Comparison of ENCODE assay signal across 20 cellular contexts in the genomic region with DNA sequence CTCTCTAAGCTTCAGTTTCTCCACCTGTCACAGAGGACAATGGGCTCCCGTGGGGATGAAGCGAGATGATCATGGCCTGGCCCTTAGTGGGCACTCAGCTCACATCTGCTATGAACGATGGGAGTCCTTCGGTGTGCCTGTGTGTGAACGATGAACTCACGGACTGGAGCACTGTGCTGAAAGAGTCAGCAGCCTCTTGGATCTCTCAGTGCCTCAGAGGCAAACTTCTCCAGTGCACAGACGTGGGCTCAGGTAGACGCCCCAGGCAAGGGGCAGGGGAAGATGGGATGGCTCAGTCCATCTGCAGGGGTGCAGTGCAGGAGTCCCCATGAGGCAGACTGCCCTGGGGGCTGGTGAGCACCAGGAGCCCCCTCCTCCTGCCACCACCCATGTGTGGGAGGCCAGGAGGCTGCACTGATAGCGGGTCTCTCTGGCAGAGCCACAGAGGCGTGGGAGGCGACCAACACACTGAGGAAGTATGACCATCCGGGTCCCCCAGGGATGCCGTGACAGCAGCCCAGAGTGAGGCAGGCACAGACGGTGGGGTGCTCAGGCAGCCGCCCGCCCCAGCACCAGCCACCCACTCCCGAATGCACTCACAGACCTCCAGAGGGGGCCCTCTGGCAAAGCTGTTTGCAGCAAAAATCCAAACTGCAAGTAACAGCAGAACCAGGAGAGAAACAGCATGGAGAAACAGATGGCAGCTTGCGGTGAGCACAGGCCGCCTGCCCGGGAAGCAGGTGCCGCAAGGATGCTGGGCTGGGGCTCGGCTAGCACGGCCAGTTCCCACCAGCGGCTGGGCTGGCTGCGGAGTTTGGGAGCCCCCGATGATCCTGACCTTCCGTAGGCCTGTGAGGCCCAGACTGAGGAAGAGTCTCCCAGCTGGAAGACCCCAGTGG.
DNase-seq lines count a peak whose midpoint lies in the region; ATAC-seq and TF ChIP-seq lines count a peak whose summit lies in the region.
"Had no signal": no experiment of that assay in that cellular context is flagged by ENCODE, and none has a peak within 500 bp of the region (broad histone marks: within the 10 kb centered on the region; RNA-seq: fewer than 3 reads in every experiment).

No MANE protein-coding gene starts in this region.

- H3K9ac ChIP-seq in PC-3 (ENCODE audit: low read length), result no peak overlapping the region

- H3K4me3 ChIP-seq in PC-3 (ENCODE audit: low read length), result no peak overlapping the region
- H3K4me3 ChIP-seq: body of pancreas had no signal

- no peak overlapping the region for H2AFZ ChIP-seq in PC-3 (ENCODE audit: low read length)

- H3K27me3 ChIP-seq in PC-3 (ENCODE audit: low read length), result no peaks in the 10 kb centered on the region
- H3K27me3 ChIP-seq: body of pancreas had no signal

- CTCF ChIA-PET in PC-3 (lab: Charles Lee), result no interaction called here

- no TSS peak for BruUV-seq in PC-3 (replicated peaks; lab: Mats Ljungman, UMichigan)

- no peaks in the 10 kb centered on the region for H3K4me1 ChIP-seq in PC-3 (ENCODE audit: insufficient read depth, low read length)
- H3K4me1 ChIP-seq: body of pancreas had no signal

- no peaks in the 10 kb centered on the region for H3K9me3 ChIP-seq in PC-3 (ENCODE audit: low read length)
- H3K9me3 ChIP-seq: body of pancreas, neutrophil had no signal

- H4K20me1 ChIP-seq in PC-3 (ENCODE audit: low read length), result no peaks in the 10 kb centered on the region

- no peak for ATAC-seq in HG03442 (IDR thresholded peaks at IDR 0.05; ENCODE audit: unreplicated experiment)
- ATAC-seq in PC-3, result no peak
- ATAC-seq: body of pancreas; left colon; right cardiac atrium; stimulated activated naive CD8-positive, alpha-beta T cell treated with anti-CD3 and anti-CD28 coated beads, Interleukin-15, Interleukin-2, amounts not matched to agents 100 U/mL and 50 U/mL, for 24 hours had no signal

- peak; percentile 26 for DNase-seq in CMK (ENCODE audit: low read depth)
- peak; percentile 74 for DNase-seq in NCI-H1694 (lab: John Stamatoyannopoulos, UW)
- DNase-seq in posterior cingulate gyrus, result peak in 9 of 10 donors; percentile 10 to 93 (median 54)
- no peak for DNase-seq in NCI-H1092 (lab: John Stamatoyannopoulos, UW)
- DNase-seq in GOT3 (lab: John Stamatoyannopoulos, UW), result no peak
- no peak for DNase-seq in PC-3
- DNase-seq: activated CD4-positive, alpha-beta memory T cell treated with anti-CD3 and anti-CD28 coated beads for 36 hours; COR-L47; erythroblast; HCEC 1CT; NCI-H1417; NCI-H345; NK-92 treated with Interleukin-12 subunit alpha and Interleukin-12 subunit beta, amount 100 ng/mL, for 24 hours; stimulated activated naive CD8-positive, alpha-beta T cell treated with anti-CD3 and anti-CD28 coated beads, Interleukin-15, Interleukin-2, amounts not matched to agents 100 U/mL and 50 U/mL, for 24 hours had no signal

- POLR2A ChIA-PET in PC-3 (lab: Charles Lee; ENCODE audit: unreplicated experiment), result no interaction called here

- H3K79me2 ChIP-seq in PC-3 (ENCODE audit: low read length), result no peaks in the 10 kb centered on the region

- no peaks in the 10 kb centered on the region for H3K36me3 ChIP-seq in PC-3 (ENCODE audit: low read depth, low read length)

- intact Hi-C loops in posterior cingulate gyrus (cut with DNase I) (no loop called here), PC-3 (cut with micrococcal nuclease) (no loop called here)

- H3K4me2 ChIP-seq in PC-3 (ENCODE audit: low read length), result no peak overlapping the region

- H3F3A ChIP-seq in PC-3 (ENCODE audit: low read length, unreplicated experiment), result no peaks in the 10 kb centered on the region

- peak overlapping the region; percentile 29 for H3K27ac ChIP-seq in cingulate gyrus (ENCODE audit: low read depth, low read length)
- H3K27ac ChIP-seq in PC-3 (ENCODE audit: low read length), result no peak overlapping the region
- H3K27ac ChIP-seq: body of pancreas, neutrophil had no signal

- no peaks in the 10 kb centered on the region for H3K9me2 ChIP-seq in PC-3 (replicated peaks; ENCODE audit: low read length)

- no peak for TF ChIP-seq CTCF in PC-3 (conservative IDR thresholded peaks at IDR 0.05; ENCODE audit: low read depth, low read length)

Comparison
In these comparisons a context has a peak if more than half of its experiments do, and no peak if none do; other contexts are left out.
1. DNase-seq: peak in CMK (single experiment), NCI-H1694 (single experiment) and posterior cingulate gyrus (9 of 10); none in NCI-H1092 (single experiment), GOT3 (single experiment) and PC-3 (single experiment).